8 cellular contexts compared by ENCODE assay signal in genomic region chr14:73644531-73645247, GRCh38. TPM values are rescaled to one million over a fixed set of nuclear protein-coding genes. Genes with fewer than 3 reads are reported as not detected.
A peak's percentile ranks its signal among the peaks of the same experiment; 100 is the strongest.
DNase-seq lines count a peak whose midpoint lies in the region; ATAC-seq and TF ChIP-seq lines count a peak whose summit lies in the region.

Gene DNAL1 (plus strand): TSS chr14:73644986. CDS start chr14:73645040, 54 bp downstream.

- peak; percentile 44 for DNase-seq in BJ (ENCODE audit: low read depth)
- peak; percentile 92 for DNase-seq in NCI-H524 treated with DMSO at 0.1 percent for 48 hours (lab: John Stamatoyannopoulos, UW)
- peak; percentile 94 for DNase-seq in activated CD4-positive, alpha-beta T cell treated with anti-CD3 and anti-CD28 coated beads for 48 hours
- peak; percentile 93 for DNase-seq in coronary artery (ENCODE audit: low spot score)
- DNase-seq in left colon = peak; percentile 91 to 94
- peak; percentile 86 to 87 for DNase-seq in stimulated activated CD4-positive, alpha-beta T cell treated with anti-CD3 and anti-CD28 coated beads, Interleukin-1b, Interleukin-23, amount 100 ng/mL, for 4 hours (ENCODE audit: low read depth in 2 of 2)

- CTCF ChIA-PET in BJ (lab: Yijun Ruan, JAX) = interaction anchor here (0.7 to 1.4 kb wide), 4 partner anchors 11 to 133 kb away, joined by 3 to 11 read pairs (median 4); no protein-coding TSS in a partner anchor

- TF ChIP-seq CTCF in BJ (IDR thresholded peaks at IDR 0.05; ENCODE audit: insufficient read depth, low read depth, low read length) (no peak), coronary artery (IDR thresholded peaks at IDR 0.05) (no peak)

- peak; percentile 99 for ATAC-seq in GM19324 (IDR thresholded peaks at IDR 0.05; ENCODE audit: low FRiP score, unreplicated experiment)
- peak; percentile 96 for ATAC-seq in HG03460 (IDR thresholded peaks at IDR 0.05; ENCODE audit: unreplicated experiment)
- peak; percentile 98 for ATAC-seq in left colon

- no peaks in the 10 kb centered on the region for H3K36me3 ChIP-seq in BJ (ENCODE audit: control insufficient read depth, insufficient read depth, low read length)

- H3K4me3 ChIP-seq in BJ (ENCODE audit: low read depth, low read length) = peak within 1 kb of the TSS; percentile 88
- H3K4me3 ChIP-seq in coronary artery = peak within 1 kb of the TSS; percentile 85

- H3K27me3 ChIP-seq in BJ (ENCODE audit: control insufficient read depth, insufficient read depth, low read length) = no peaks in the 10 kb centered on the region

- H3K27ac ChIP-seq in coronary artery = peak within 1 kb of the TSS; percentile 76 to 90

- intact Hi-C loops in left colon (cut with DNase I, micrococcal nuclease) = no loop called here

- POLR2A ChIA-PET in BJ (lab: Charles Lee) = no interaction called here

RNA-seq across cellular contexts. Expression of gene DNAL1, which starts in this region (rescaled TPM):
- polyA plus RNA-seq in BJ (2011; rRNA removed) = 2.4 and 6.6 TPM in 2 replicates
- 1.2 and 1.5 TPM in 2 replicates for polyA minus RNA-seq in BJ (2011; rRNA and poly(A)+ RNA removed)
- total RNA-seq in left colon = 1 to 10 TPM; 6.3 to 6.4 TPM

Comparison
In these comparisons a context has a peak if more than half of its experiments do, and no peak if none do; other contexts are left out.
1. Peak in every context shown above with its lines: DNase-seq, ATAC-seq, H3K4me3 ChIP-seq and H3K27ac ChIP-seq.
2. DNase-seq: peak in every context shown above with its lines; median percentile 94 in activated CD4-positive, alpha-beta T cell treated with anti-CD3 and anti-CD28 coated beads for 48 hours; 93 in coronary artery; 92 in left colon; 92 in NCI-H524 treated with DMSO at 0.1 percent for 48 hours; 86 in stimulated activated CD4-positive, alpha-beta T cell treated with anti-CD3 and anti-CD28 coated beads, Interleukin-1b, Interleukin-23, amount 100 ng/mL, for 4 hours; 44 in BJ.